10 cellular contexts compared by ENCODE assay signal in genomic region chr7:36279251-36279925, GRCh38.
DNase-seq lines count a peak whose midpoint lies in the region; ATAC-seq and TF ChIP-seq lines count a peak whose summit lies in the region.
"Had no signal": no experiment of that assay in that cellular context is flagged by ENCODE, and none has a peak within 500 bp of the region (broad histone marks: within the 10 kb centered on the region; RNA-seq: fewer than 3 reads in every experiment).

No MANE protein-coding gene starts in this region.

- no peak for TF ChIP-seq CTCF in esophagus squamous epithelium (IDR thresholded peaks at IDR 0.05)

- H3K27ac ChIP-seq in esophagus squamous epithelium: peak overlapping the region in 1 of 4 donors; percentile 69

- DNase-seq in NCI-H187 treated with DMSO at 0.1 percent for 48 hours (lab: John Stamatoyannopoulos, UW) (peak; percentile 63), NCI-H187 (lab: John Stamatoyannopoulos, UW) (no peak), superior temporal gyrus (ENCODE audit: extremely low spot score) (peak; percentile 43), H7 (no peak), esophagus squamous epithelium (lab: John Stamatoyannopoulos, UW) (no peak), hepatic stellate cell (ENCODE audit: low spot score) (no peak)
- peak; percentile 37 for DNase-seq in activated CD8-positive, alpha-beta memory T cell treated with anti-CD3 and anti-CD28 coated beads, Interleukin-2, amount 50 U/mL, for 48 hours
- DNase-seq: activated T-cell treated with anti-CD3 and anti-CD28 coated beads, Interleukin-2, amount 50 U/mL, for 4 hours; KG1 had no signal

- H3K4me3 ChIP-seq in H7 (ENCODE audit: insufficient read depth, low read depth, low read length): no peak overlapping the region
- no peak overlapping the region for H3K4me3 ChIP-seq in esophagus squamous epithelium

- WGBS in esophagus squamous epithelium, 2 donors: 78 to 95% methylated on average over 4 of the region's 9 CpGs

- TF ChIP-seq POLR2A in esophagus squamous epithelium (IDR thresholded peaks at IDR 0.05): no peak

- intact Hi-C loops in esophagus squamous epithelium (cut with DNase I): no loop called here

- H3K36me3 ChIP-seq in H7 (replicated peaks; ENCODE audit: control insufficient read depth, insufficient read depth, low read length) (no peaks in the 10 kb centered on the region), esophagus squamous epithelium (no peaks in the 10 kb centered on the region)

- H3K9me3 ChIP-seq in esophagus squamous epithelium: no peaks in the 10 kb centered on the region

- ATAC-seq in HG02884 (IDR thresholded peaks at IDR 0.05; ENCODE audit: unreplicated experiment): peak; percentile 86
- ATAC-seq: activated T-cell treated with anti-CD3 and anti-CD28 coated beads, Interleukin-2, amount 50 U/mL, for 4 hours had no signal

- H3K27me3 ChIP-seq in H7 (ENCODE audit: control insufficient read depth, insufficient read depth, low read length) (no peaks in the 10 kb centered on the region), esophagus squamous epithelium (peaks cover 0 to 4% (median 0%) of the 10 kb centered on the region in 4 donors)

- H3K4me1 ChIP-seq in esophagus squamous epithelium: peaks cover 17 to 70% (median 33%) of the 10 kb centered on the region in 3 donors

Comparison
In these comparisons a context has a peak if more than half of its experiments do, and no peak if none do; other contexts are left out.
1. DNase-seq: peak in NCI-H187 treated with DMSO at 0.1 percent for 48 hours (single experiment), activated CD8-positive, alpha-beta memory T cell treated with anti-CD3 and anti-CD28 coated beads, Interleukin-2, amount 50 U/mL, for 48 hours (single experiment) and superior temporal gyrus (single experiment); none in NCI-H187 (0 of 2), H7 (single experiment), esophagus squamous epithelium (single experiment) and hepatic stellate cell (single experiment).